8 cellular contexts compared by ENCODE assay signal in the genomic region with DNA sequence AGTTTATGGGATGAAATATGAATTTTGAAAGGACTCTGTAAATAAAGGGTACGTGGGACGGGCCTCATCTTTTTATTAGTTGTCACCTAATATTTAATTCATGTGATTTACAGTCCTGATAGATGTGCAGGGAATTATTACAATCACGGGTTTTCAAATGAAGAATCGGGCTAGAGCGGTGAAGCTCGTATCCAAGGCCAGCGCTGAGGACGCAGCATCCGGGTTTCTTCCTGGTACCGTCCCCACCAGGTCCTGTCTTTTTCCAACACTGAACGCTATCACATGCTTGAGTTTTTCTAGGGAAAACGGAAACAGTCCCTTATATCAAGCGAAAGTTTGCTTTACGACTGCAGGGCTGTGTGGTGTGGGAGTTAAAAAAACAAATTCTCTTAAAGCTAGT. TPM values are rescaled to one million over a fixed set of nuclear protein-coding genes. Genes with fewer than 3 reads are reported as not detected.
DNase-seq lines count a peak whose midpoint lies in the region; ATAC-seq, FAIRE-seq and TF ChIP-seq lines count a peak whose summit lies in the region.

No MANE protein-coding gene starts in this region.

- H3K4me3 Mint-ChIP-seq in CD8-positive, alpha-beta memory T cell, result peak overlapping the region; percentile 93 to 98 (median 96)
- peak overlapping the region; percentile 99 for H3K4me3 Mint-ChIP-seq in activated naive CD8-positive, alpha-beta T cell

- H3K9me2 ChIP-seq in Karpas-422 (replicated peaks; ENCODE audit: insufficient read depth, low read length), result no peaks in the 10 kb centered on the region

- POLR2A ChIA-PET in CD8-positive, alpha-beta memory T cell (lab: Charles Lee), result interaction anchor here (0.7 to 3.0 kb wide), 5 partner anchors 10 to 364 kb away, joined by 4 to 68 read pairs (median 5); a partner anchor contains a TSS

- WGBS in heart right ventricle, 2 donors, result 3% methylated on average over 14 of the region's 14 CpGs
- 0% methylated on average over 14 of the region's 14 CpGs for WGBS in pancreas, 2 donors

- peaks cover 31% of the 10 kb centered on the region for H3K79me2 ChIP-seq in Karpas-422 (ENCODE audit: low read length)

- no peaks in the 10 kb centered on the region for H3K9me3 Mint-ChIP-seq in CD8-positive, alpha-beta memory T cell
- no peaks in the 10 kb centered on the region for H3K9me3 Mint-ChIP-seq in activated naive CD8-positive, alpha-beta T cell (ENCODE audit: low read depth)

- peak overlapping the region; percentile 97 to 100 (median 98) for H3K27ac Mint-ChIP-seq in CD8-positive, alpha-beta memory T cell
- peak overlapping the region; percentile 97 for H3K27ac Mint-ChIP-seq in activated naive CD8-positive, alpha-beta T cell

- peak in 2 of 8 donors; percentile 17 to 28 for ATAC-seq in heart right ventricle
- ATAC-seq in pancreas, result peak; percentile 18 to 33 (median 32)
- no peak for ATAC-seq in HG02798 (IDR thresholded peaks at IDR 0.05; ENCODE audit: poor library complexity, unreplicated experiment)
- ATAC-seq in HG03095 (IDR thresholded peaks at IDR 0.05; ENCODE audit: unreplicated experiment), result no peak

- peak overlapping the region; percentile 83 for H3K4me2 ChIP-seq in Karpas-422 (ENCODE audit: low read depth, low read length, poor library complexity, severe bottlenecking)

- intact Hi-C loops in heart right ventricle (cut with DNase I) (loop anchor here in 2 of 10 donors (1.0 kb wide), 1 partner anchor 10 kb away; a partner anchor contains a TSS), pancreas (cut with DNase I) (no loop called here)

- peaks cover 17% of the 10 kb centered on the region for H3K36me3 ChIP-seq in CD8-positive, alpha-beta memory T cell (ENCODE audit: insufficient read depth, low read length)
- peaks cover 21% of the 10 kb centered on the region for H3K36me3 ChIP-seq in Karpas-422 (ENCODE audit: insufficient read depth, low read length)
- H3K36me3 ChIP-seq in heart right ventricle, result peaks cover 0 to 64% (median 4%) of the 10 kb centered on the region in 9 donors
- peaks cover 0 to 34% (median 8%) of the 10 kb centered on the region in 3 donors for H3K36me3 ChIP-seq in pancreas

- no peak for FAIRE-seq in pancreas (lab: Jason Lieb, UNC)

- H3K4me1 Mint-ChIP-seq in CD8-positive, alpha-beta memory T cell, result peaks cover 27 to 51% (median 31%) of the 10 kb centered on the region in 3 donors
- H3K4me1 Mint-ChIP-seq in activated naive CD8-positive, alpha-beta T cell (ENCODE audit: low read depth), result peaks cover 41% of the 10 kb centered on the region

- TF ChIP-seq CTCF in heart right ventricle (IDR thresholded peaks at IDR 0.05) (no peak), pancreas (IDR thresholded peaks at IDR 0.05) (no peak), GM13976 (IDR thresholded peaks at IDR 0.05; ENCODE audit: borderline replicate concordance, control extremely low read depth, extremely low read depth, insufficient read depth, missing control alignments) (no peak)

- H3K27ac ChIP-seq in CD8-positive, alpha-beta memory T cell (ENCODE audit: low read depth, low read length), result peak overlapping the region; percentile 92
- peak overlapping the region; percentile 76; the same call in 1 of the 2 replicates for H3K27ac ChIP-seq in Karpas-422 (ENCODE audit: low read length)
- H3K27ac ChIP-seq in heart right ventricle, result peak overlapping the region; percentile 92 to 100 (median 98)
- H3K27ac ChIP-seq in pancreas, result peak overlapping the region; percentile 83 to 97 (median 93)

- H3K27me3 ChIP-seq in CD8-positive, alpha-beta memory T cell (ENCODE audit: insufficient read depth, low read length, poor library complexity, severe bottlenecking), result no peaks in the 10 kb centered on the region
- H3K27me3 ChIP-seq in Karpas-422 (ENCODE audit: low read length) (no peaks in the 10 kb centered on the region), heart right ventricle (no peaks in the 10 kb centered on the region), pancreas (no peaks in the 10 kb centered on the region)

- H3K9me3 ChIP-seq in CD8-positive, alpha-beta memory T cell (ENCODE audit: low read length), result no peaks in the 10 kb centered on the region
- H3K9me3 ChIP-seq in Karpas-422 (ENCODE audit: low read length) (no peaks in the 10 kb centered on the region), heart right ventricle (no peaks in the 10 kb centered on the region), pancreas (no peaks in the 10 kb centered on the region)

- peak overlapping the region; percentile 81 for H3K4me3 ChIP-seq in CD8-positive, alpha-beta memory T cell (ENCODE audit: low read length)
- peak overlapping the region; percentile 81 for H3K4me3 ChIP-seq in Karpas-422 (ENCODE audit: low read length)
- peak overlapping the region; percentile 50 to 79 (median 66) for H3K4me3 ChIP-seq in heart right ventricle
- H3K4me3 ChIP-seq in pancreas, result peak overlapping the region; percentile 49 to 51 (median 50)

- H3K4me1 ChIP-seq in CD8-positive, alpha-beta memory T cell (ENCODE audit: insufficient read depth, low read length), result peaks cover 18% of the 10 kb centered on the region
- H3K4me1 ChIP-seq in Karpas-422 (ENCODE audit: low read length) (peaks cover 18% of the 10 kb centered on the region), heart right ventricle (peaks cover 5 to 63% (median 36%) of the 10 kb centered on the region in 9 donors), pancreas (peaks cover 10 to 23% (median 19%) of the 10 kb centered on the region in 3 donors)

- no peaks in the 10 kb centered on the region for H3K27me3 Mint-ChIP-seq in CD8-positive, alpha-beta memory T cell
- H3K27me3 Mint-ChIP-seq in activated naive CD8-positive, alpha-beta T cell, result no peaks in the 10 kb centered on the region

- CTCF ChIA-PET in CD8-positive, alpha-beta memory T cell (lab: Charles Lee), result interaction anchor here (2.0 to 4.7 kb wide), 2 partner anchors 10 to 364 kb away, joined by 4 to 41 read pairs; a partner anchor contains a TSS

- no peak for DNase-seq in CD8-positive, alpha-beta memory T cell
- peak; percentile 67 for DNase-seq in Karpas-422
- no peak for DNase-seq in heart right ventricle
- DNase-seq in pancreas, result peak in 3 of 6 donors; percentile 43 to 47 (median 44)
- DNase-seq in GM13976 (ENCODE audit: low spot score), result no peak

- 0 out of 2 replicates have a peak overlapping the region, but pooled peaks have one; percentile 24 for H2AFZ ChIP-seq in Karpas-422 (ENCODE audit: low read length)

- H4K20me1 ChIP-seq in Karpas-422 (ENCODE audit: insufficient read depth, low read depth, low read length), result no peaks in the 10 kb centered on the region

- peaks cover 2 to 47% (median 6%) of the 10 kb centered on the region in 3 donors for H3K36me3 Mint-ChIP-seq in CD8-positive, alpha-beta memory T cell
- H3K36me3 Mint-ChIP-seq in activated naive CD8-positive, alpha-beta T cell, result peaks cover 11% of the 10 kb centered on the region

- peak overlapping the region; percentile 78 for H3K9ac ChIP-seq in Karpas-422 (ENCODE audit: low read length)

- in situ Hi-C loops in GM13976 (cut with MboI; ENCODE audit: low sequenced_read_pairs, unreplicated experiment), result loop anchor here (10.0 kb wide), 1 partner anchor 105 kb away; no protein-coding TSS in a partner anchor

RNA-seq across cellular contexts. Expression of a gene that starts 0.8 kb away (rescaled TPM):
- total RNA-seq in CD8-positive, alpha-beta memory T cell, result 10 to 100 TPM; 67.9 to 74.5 TPM
- 160 TPM for polyA plus RNA-seq in CD8-positive, alpha-beta memory T cell
- total RNA-seq in Karpas-422 (2014; rRNA removed; shearing (Covaris generic); ENCODE audit: low replicate concordance), result 12.6 and 35.9 TPM in 2 replicates
- 100 to 1,000 TPM; 111 to 193 (median 128) TPM for total RNA-seq in heart right ventricle
- 100 to 1,000 TPM; 151 to 197 TPM for polyA plus RNA-seq in heart right ventricle
- 10 to 100 TPM; 50.9 to 81.9 (median 58.1) TPM for total RNA-seq in pancreas
- polyA plus RNA-seq in pancreas, result 100 to 1,000 TPM in 1 of 2 donors, 10 to 100 TPM in 1; 53.1 to 119 TPM

RNA-seq across cellular contexts. Expression of a gene that starts 6.2 kb away (rescaled TPM):
- total RNA-seq in CD8-positive, alpha-beta memory T cell, result 1 to 10 TPM; 3.1 TPM
- 0.67 TPM for polyA plus RNA-seq in CD8-positive, alpha-beta memory T cell
- not detected in 2 replicates for total RNA-seq in Karpas-422 (2014; rRNA removed; shearing (Covaris generic); ENCODE audit: low replicate concordance)
- total RNA-seq in heart right ventricle (1 to 10 TPM; 2.3 to 6.3 (median 2.9) TPM), pancreas (1 to 10 TPM; 7.4 to 9.8 (median 9.5) TPM)
- polyA plus RNA-seq in heart right ventricle (1 to 10 TPM; 5.1 to 7.0 TPM), pancreas (10 to 100 TPM; 10.1 to 10.9 TPM)

RNA-seq across cellular contexts. Expression of a gene that starts 9.7 kb away (rescaled TPM):
- 10 to 100 TPM; 20.3 to 21.2 TPM for total RNA-seq in CD8-positive, alpha-beta memory T cell
- 19.0 TPM for polyA plus RNA-seq in CD8-positive, alpha-beta memory T cell
- total RNA-seq in Karpas-422 (2014; rRNA removed; shearing (Covaris generic); ENCODE audit: low replicate concordance), result 19.3 and 26.1 TPM in 2 replicates
- total RNA-seq in heart right ventricle, result 10 to 100 TPM in 7 of 10 donors, 1 to 10 TPM in 3; 7.3 to 34.8 (median 12.3) TPM
- 10 to 100 TPM in 1 of 2 donors, 1 to 10 TPM in 1; 6.6 to 13.0 TPM for polyA plus RNA-seq in heart right ventricle
- 10 to 100 TPM in 1 of 6 donors, 1 to 10 TPM in 5; 3.1 to 13.9 (median 5.7) TPM for total RNA-seq in pancreas
- polyA plus RNA-seq in pancreas, result 1 to 10 TPM; 3.2 to 7.9 TPM

RNA-seq across cellular contexts. Expression of a gene that starts 10.3 kb away (rescaled TPM):
- 100 to 1,000 TPM; 106 to 126 TPM for total RNA-seq in CD8-positive, alpha-beta memory T cell
- 140 TPM for polyA plus RNA-seq in CD8-positive, alpha-beta memory T cell
- 32.8 and 44.7 TPM in 2 replicates for total RNA-seq in Karpas-422 (2014; rRNA removed; shearing (Covaris generic); ENCODE audit: low replicate concordance)
- total RNA-seq in heart right ventricle (100 to 1,000 TPM; 179 to 344 (median 265) TPM), pancreas (10 to 100 TPM; 16.8 to 32.4 (median 23.0) TPM)
- polyA plus RNA-seq in heart right ventricle (100 to 1,000 TPM; 369 to 479 TPM), pancreas (10 to 100 TPM; 36.6 to 44.5 TPM)

RNA-seq across cellular contexts. Expression of a gene that starts 50.3 kb away (rescaled TPM):
- total RNA-seq in CD8-positive, alpha-beta memory T cell, result 1 to 10 TPM; 1.8 to 2.2 TPM
- polyA plus RNA-seq in CD8-positive, alpha-beta memory T cell, result 0.26 TPM
- total RNA-seq in Karpas-422 (2014; rRNA removed; shearing (Covaris generic); ENCODE audit: low replicate concordance), result 2.9 and 7.4 TPM in 2 replicates
- total RNA-seq in heart right ventricle (under 1 TPM in 2 of 10 donors, not detected in 8; 0.12 to 0.17 TPM), pancreas (1 to 10 TPM in 1 of 6 donors, under 1 TPM in 5; 0.35 to 1.5 (median 0.49) TPM)
- polyA plus RNA-seq in heart right ventricle (under 1 TPM; 0.32 to 0.95 TPM), pancreas (1 to 10 TPM; 3.5 to 7.3 TPM)

Comparison
In these comparisons a context has a peak if more than half of its experiments do, and no peak if none do; other contexts are left out.
1. ATAC-seq: peak in pancreas (4 of 4); none in HG02798 (single experiment) and HG03095 (single experiment).
2. Peak in every context shown above with its lines, with median percentiles within 50 percentile points of each other: H3K27ac ChIP-seq and H3K4me3 ChIP-seq.